1 cellular context compared by ENCODE assay signal in the genomic region with DNA sequence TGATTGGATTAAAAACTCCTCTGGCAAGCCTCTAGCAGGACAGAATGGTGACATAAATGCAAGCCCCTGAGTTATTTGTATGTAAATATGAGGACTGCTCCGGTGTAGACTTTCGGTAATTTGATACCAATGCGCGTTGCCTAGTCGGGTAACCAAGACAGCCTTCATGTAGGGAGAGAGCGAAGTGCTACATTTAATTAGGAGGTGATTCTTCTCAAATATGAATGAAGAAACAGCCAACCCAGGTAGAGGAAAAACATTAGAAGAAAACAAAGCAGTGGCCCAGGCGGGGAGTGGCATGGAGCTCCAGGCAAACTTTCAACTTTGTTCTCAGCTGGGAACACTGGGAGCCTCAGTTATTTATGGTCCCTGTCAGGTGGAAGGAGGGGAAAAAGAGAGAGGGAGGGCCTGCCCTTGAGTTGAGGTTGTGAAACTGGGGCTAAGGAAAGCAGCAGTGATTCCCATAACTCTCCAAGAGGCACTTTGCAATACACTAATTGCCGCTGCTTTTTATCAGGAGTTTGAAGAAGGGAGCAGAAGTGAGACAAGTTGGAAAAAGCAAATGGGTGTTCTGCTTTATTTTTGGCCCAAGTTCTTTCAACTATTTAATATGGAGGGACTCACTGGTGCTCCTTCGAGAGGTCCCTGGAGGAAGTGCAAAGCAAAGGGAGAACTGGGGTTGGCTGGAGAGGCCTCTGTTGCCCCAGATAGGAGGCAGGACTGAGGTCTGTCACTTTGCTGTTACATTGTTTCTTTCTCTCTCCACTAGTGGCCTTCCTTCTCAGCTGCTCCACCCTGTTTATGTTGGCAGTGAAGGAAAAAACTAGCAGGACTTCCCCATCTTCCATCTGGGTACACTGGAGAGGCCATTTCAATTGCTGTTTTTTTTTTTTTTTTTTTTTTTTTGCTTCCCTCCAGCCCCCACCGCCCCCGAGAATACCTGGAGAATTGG.
TF ChIP-seq lines count a peak whose summit lies in the region.

No MANE protein-coding gene starts in this region.

TF ChIP-seq in GM23338, 12 proteins besides CTCF, POLR2A, EP300 and RAD21 (continued from another document):
- TF ChIP-seq POLR2AphosphoS5 (IDR thresholded peaks at IDR 0.05; ENCODE audit: low read depth) (no peak; the same call in 1 of the 2 replicates), ZNF114 (CRISPR knock-in tag; IDR thresholded peaks at IDR 0.05) (no peak), NANOG (IDR thresholded peaks at IDR 0.05; ENCODE audit: borderline replicate concordance) (no peak), CREB1 (CRISPR knock-in tag; IDR thresholded peaks at IDR 0.05; ENCODE audit: low read depth) (no peak)
- TF ChIP-seq, protein P1, sequence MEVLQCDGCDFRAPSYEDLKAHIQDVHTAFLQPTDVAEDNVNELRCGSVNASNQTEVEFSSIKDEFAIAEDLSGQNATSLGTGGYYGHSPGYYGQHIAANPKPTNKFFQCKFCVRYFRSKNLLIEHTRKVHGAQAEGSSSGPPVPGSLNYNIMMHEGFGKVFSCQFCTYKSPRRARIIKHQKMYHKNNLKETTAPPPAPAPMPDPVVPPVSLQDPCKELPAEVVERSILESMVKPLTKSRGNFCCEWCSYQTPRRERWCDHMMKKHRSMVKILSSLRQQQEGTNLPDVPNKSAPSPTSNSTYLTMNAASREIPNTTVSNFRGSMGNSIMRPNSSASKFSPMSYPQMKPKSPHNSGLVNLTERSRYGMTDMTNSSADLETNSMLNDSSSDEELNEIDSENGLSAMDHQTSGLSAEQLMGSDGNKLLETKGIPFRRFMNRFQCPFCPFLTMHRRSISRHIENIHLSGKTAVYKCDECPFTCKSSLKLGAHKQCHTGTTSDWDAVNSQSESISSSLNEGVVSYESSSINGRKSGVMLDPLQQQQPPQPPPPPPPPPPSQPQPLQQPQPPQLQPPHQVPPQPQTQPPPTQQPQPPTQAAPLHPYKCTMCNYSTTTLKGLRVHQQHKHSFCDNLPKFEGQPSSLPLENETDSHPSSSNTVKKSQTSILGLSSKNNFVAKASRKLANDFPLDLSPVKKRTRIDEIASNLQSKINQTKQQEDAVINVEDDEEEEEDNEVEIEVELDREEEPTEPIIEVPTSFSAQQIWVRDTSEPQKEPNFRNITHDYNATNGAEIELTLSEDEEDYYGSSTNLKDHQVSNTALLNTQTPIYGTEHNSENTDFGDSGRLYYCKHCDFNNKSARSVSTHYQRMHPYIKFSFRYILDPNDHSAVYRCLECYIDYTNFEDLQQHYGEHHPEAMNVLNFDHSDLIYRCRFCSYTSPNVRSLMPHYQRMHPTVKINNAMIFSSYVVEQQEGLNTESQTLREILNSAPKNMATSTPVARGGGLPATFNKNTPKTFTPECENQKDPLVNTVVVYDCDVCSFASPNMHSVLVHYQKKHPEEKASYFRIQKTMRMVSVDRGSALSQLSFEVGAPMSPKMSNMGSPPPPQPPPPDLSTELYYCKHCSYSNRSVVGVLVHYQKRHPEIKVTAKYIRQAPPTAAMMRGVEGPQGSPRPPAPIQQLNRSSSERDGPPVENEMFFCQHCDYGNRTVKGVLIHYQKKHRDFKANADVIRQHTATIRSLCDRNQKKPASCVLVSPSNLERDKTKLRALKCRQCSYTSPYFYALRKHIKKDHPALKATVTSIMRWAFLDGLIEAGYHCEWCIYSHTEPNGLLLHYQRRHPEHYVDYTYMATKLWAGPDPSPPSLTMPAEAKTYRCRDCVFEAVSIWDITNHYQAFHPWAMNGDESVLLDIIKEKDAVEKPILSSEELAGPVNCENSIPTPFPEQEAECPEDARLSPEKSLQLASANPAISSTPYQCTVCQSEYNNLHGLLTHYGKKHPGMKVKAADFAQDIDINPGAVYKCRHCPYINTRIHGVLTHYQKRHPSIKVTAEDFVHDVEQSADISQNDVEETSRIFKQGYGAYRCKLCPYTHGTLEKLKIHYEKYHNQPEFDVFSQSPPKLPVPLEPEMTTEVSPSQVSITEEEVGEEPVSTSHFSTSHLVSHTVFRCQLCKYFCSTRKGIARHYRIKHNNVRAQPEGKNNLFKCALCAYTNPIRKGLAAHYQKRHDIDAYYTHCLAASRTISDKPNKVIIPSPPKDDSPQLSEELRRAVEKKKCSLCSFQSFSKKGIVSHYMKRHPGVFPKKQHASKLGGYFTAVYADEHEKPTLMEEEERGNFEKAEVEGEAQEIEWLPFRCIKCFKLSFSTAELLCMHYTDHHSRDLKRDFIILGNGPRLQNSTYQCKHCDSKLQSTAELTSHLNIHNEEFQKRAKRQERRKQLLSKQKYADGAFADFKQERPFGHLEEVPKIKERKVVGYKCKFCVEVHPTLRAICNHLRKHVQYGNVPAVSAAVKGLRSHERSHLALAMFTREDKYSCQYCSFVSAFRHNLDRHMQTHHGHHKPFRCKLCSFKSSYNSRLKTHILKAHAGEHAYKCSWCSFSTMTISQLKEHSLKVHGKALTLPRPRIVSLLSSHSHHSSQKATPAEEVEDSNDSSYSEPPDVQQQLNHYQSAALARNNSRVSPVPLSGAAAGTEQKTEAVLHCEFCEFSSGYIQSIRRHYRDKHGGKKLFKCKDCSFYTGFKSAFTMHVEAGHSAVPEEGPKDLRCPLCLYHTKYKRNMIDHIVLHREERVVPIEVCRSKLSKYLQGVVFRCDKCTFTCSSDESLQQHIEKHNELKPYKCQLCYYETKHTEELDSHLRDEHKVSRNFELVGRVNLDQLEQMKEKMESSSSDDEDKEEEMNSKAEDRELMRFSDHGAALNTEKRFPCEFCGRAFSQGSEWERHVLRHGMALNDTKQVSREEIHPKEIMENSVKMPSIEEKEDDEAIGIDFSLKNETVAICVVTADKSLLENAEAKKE (CRISPR knock-in tag; IDR thresholded peaks at IDR 0.05): no peak
